Comparison of ENCODE assay signal across 8 cellular contexts in the genomic region with DNA sequence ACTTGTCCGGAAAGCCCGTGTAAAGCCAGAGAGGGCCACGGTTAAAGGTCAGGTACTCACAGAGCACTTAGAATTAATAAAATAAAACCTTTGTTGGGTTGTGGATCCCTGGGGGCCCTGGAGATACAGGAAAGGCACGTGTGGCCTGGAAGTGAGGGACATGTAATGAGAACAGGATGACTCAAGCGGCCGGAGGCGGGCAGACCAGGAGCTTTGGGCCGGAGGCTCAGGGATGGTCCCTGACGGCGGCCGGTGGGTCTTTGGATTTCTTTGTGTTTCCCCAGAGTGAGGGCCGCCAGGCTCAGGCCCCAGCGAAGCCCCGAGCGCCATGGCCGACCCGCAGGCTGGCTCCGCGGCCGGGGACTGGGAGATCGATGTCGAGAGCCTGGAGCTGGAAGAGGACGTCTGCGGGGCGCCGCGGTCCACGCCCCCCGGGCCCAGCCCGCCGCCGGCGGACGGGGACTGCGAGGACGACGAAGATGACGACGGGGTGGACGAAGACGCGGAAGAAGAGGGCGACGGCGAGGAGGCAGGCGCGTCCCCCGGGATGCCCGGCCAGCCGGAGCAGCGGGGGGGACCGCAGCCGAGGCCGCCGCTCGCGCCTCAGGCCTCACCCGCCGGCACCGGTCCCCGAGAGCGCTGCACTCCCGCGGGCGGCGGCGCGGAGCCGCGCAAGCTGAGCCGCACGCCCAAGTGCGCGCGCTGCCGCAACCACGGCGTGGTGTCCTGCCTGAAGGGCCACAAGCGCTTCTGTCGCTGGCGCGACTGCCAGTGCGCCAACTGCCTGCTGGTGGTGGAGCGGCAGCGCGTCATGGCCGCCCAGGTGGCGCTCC. TPM values are rescaled to one million over a fixed set of nuclear protein-coding genes. Genes with fewer than 3 reads are reported as not detected.
DNase-seq lines count a peak whose midpoint lies in the region; ATAC-seq, FAIRE-seq and TF ChIP-seq lines count a peak whose summit lies in the region.

No MANE protein-coding gene starts in this region.

- in situ Hi-C loops in HepG2 (cut with HindIII; ENCODE audit: extremely low pct_ligation_motif_present, low pct_unique_long_range_greater_than_20kb): no loop called here
- in situ Hi-C loops in G401 (cut with HindIII; ENCODE audit: low sequenced_read_pairs): no loop called here

- peaks cover 21 to 64% of the 10 kb centered on the region in 2 donors for H3K27me3 ChIP-seq in right lobe of liver
- peaks cover 0 to 18% of the 10 kb centered on the region in 2 experiments; a peak in 2 of 5 replicates for H3K27me3 ChIP-seq in HepG2 (ENCODE audit: control insufficient read depth in 1 of 2, insufficient read depth in 2 of 2, low read length in 2 of 2)
- peaks cover 27% of the 10 kb centered on the region for H3K27me3 ChIP-seq in prostate gland (replicated peaks; ENCODE audit: insufficient read depth)

- intact Hi-C loops in right lobe of liver (cut with DNase I): no loop called here
- intact Hi-C loops in HepG2 (cut with micrococcal nuclease; ENCODE audit: unreplicated experiment): no loop called here
- intact Hi-C loops in head of caudate nucleus (cut with DNase I): no loop called here
- intact Hi-C loops in prostate gland (cut with DNase I): no loop called here

- WGBS in right lobe of liver (ENCODE audit: insufficient coverage, low coverage, low lambda C conversion rate, missing lambda C conversion rate): 18% methylated on average over 7 of the region's 88 CpGs
- WGBS in HepG2 (ENCODE audit: low lambda C conversion rate): 85% methylated on average over 72 of the region's 88 CpGs
- WGBS in prostate gland: 25% methylated on average over 32 of the region's 88 CpGs

- POLR2A ChIA-PET in HepG2 (lab: Yijun Ruan, JAX): no interaction called here

- no peak for TF ChIP-seq EP300 in HepG2 (IDR thresholded peaks at IDR 0.05; ENCODE audit: low read depth in 2 of 2, low read length in 2 of 2)
- no peak for TF ChIP-seq EP300 in HepG2 (CRISPR knock-in tag; IDR thresholded peaks at IDR 0.05; ENCODE audit: borderline replicate concordance)

- no TSS peak for BruUV-seq in HepG2 (replicated peaks; lab: Mats Ljungman, UMichigan)

- no peak for TF ChIP-seq RAD21 in HepG2 (CRISPR knock-in tag; IDR thresholded peaks at IDR 0.05)

- no peaks in the 10 kb centered on the region for H4K20me1 ChIP-seq in HepG2 (ENCODE audit: insufficient read depth, low read length)

- ATAC-seq in right lobe of liver (peak; percentile 39 to 67 (median 44)), HepG2 (no peak), GM19023 (IDR thresholded peaks at IDR 0.05; ENCODE audit: unreplicated experiment) (no peak), GM21737 (IDR thresholded peaks at IDR 0.05; ENCODE audit: unreplicated experiment) (no peak)

- H3K4me1 ChIP-seq in right lobe of liver: peaks cover 0 to 28% (median 6%) of the 10 kb centered on the region in 4 donors
- H3K4me1 ChIP-seq in HepG2 (ENCODE audit: insufficient read depth, low read length): no peaks in the 10 kb centered on the region
- no peaks in the 10 kb centered on the region for H3K4me1 ChIP-seq in prostate gland (replicated peaks)

- no peak for FAIRE-seq in HepG2 (lab: Jason Lieb, UNC)

- DNase-seq in right lobe of liver: peak in 2 of 3 donors; percentile 66 to 67
- DNase-seq in HepG2 (ENCODE audit: low spot score): no peak
- DNase-seq in RKO (ENCODE audit: low spot score): peak; percentile 76
- peak; percentile 38 to 85 (median 68) for DNase-seq in head of caudate nucleus
- peak; percentile 25 for DNase-seq in prostate gland (ENCODE audit: low spot score)
- no peak for DNase-seq in G401 (ENCODE audit: low spot score)

- TF ChIP-seq POLR2A in right lobe of liver (IDR thresholded peaks at IDR 0.05) (no peak), HepG2 (IDR thresholded peaks at IDR 0.05; ENCODE audit: insufficient read depth in 1 of 2, low read depth in 2 of 2, low read length in 2 of 2) (no peak), prostate gland (IDR thresholded peaks at IDR 0.05) (no peak)

- TF ChIP-seq CTCF in right lobe of liver (IDR thresholded peaks at IDR 0.05) (peak in 2 of 4 donors; percentile 5 to 41), HepG2 (CRISPR knock-in tag; IDR thresholded peaks at IDR 0.05) (no peak), prostate gland (IDR thresholded peaks at IDR 0.05) (peak in 2 of 4 experiments; percentile 24 to 34)

- H3K9me3 ChIP-seq in right lobe of liver: no peaks in the 10 kb centered on the region
- H3K9me3 ChIP-seq in HepG2 (ENCODE audit: low read length): no peaks in the 10 kb centered on the region
- no peaks in the 10 kb centered on the region for H3K9me3 ChIP-seq in prostate gland

- H3K36me3 ChIP-seq in right lobe of liver: no peaks in the 10 kb centered on the region
- no peaks in the 10 kb centered on the region for H3K36me3 ChIP-seq in HepG2 (replicated peaks in 1 of 2; ENCODE audit: control insufficient read depth in 1 of 2, insufficient read depth in 2 of 2, low read length in 2 of 2)
- no peaks in the 10 kb centered on the region for H3K36me3 ChIP-seq in prostate gland

- CTCF ChIA-PET in HepG2 (lab: Yijun Ruan, JAX; ENCODE audit: low intra/inter-chr PET ratio, low total read pairs): no interaction called here

- H2AFZ ChIP-seq in HepG2 (ENCODE audit: low read length): no peak overlapping the region

- no peak overlapping the region for H3K9ac ChIP-seq in HepG2 (ENCODE audit: insufficient read depth, low read depth, low read length)

- no peak overlapping the region for H3K27ac ChIP-seq in right lobe of liver
- no peak overlapping the region for H3K27ac ChIP-seq in HepG2 (ENCODE audit: extremely low read length, insufficient read depth, low read length)
- H3K27ac ChIP-seq in prostate gland: no peak overlapping the region

- H3K4me3 ChIP-seq in right lobe of liver: peak overlapping the region in 1 of 3 donors; percentile 16
- no peak overlapping the region for H3K4me3 ChIP-seq in HepG2 (replicated peaks in 1 of 3; ENCODE audit: insufficient read depth in 1 of 3, low read depth in 2 of 3, low read length in 3 of 3)
- H3K4me3 ChIP-seq in prostate gland: peak overlapping the region; percentile 4 to 8

- no peak overlapping the region for H3K4me2 ChIP-seq in HepG2 (ENCODE audit: low read depth, low read length)

- no peaks in the 10 kb centered on the region for H3K79me2 ChIP-seq in HepG2 (ENCODE audit: insufficient read depth, low read length)

TF ChIP-seq in HepG2, 621 proteins besides CTCF, POLR2A, EP300 and RAD21 (continues in another document):
- TF ChIP-seq, protein P1, sequence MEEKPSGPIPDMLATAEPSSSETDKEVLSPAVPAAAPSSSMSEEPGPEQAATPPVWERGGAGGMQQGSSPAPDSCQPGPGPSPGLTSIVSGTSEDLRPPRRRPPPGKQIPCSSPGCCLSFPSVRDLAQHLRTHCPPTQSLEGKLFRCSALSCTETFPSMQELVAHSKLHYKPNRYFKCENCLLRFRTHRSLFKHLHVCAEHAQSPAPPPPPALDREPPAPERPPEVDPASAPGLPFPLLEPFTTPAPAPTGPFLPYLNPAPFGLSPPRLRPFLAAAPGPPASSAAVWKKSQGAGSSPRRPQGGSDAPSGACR (CRISPR knock-in tag; IDR thresholded peaks at IDR 0.05): no peak
- TF ChIP-seq KDM6A (CRISPR knock-in tag; IDR thresholded peaks at IDR 0.05; ENCODE audit: low read depth): no peak
- TF ChIP-seq HES4 (CRISPR knock-in tag; IDR thresholded peaks at IDR 0.05; ENCODE audit: borderline replicate concordance): no peak
- no peak for TF ChIP-seq ELF1 (CRISPR knock-in tag; IDR thresholded peaks at IDR 0.05)
- TF ChIP-seq, protein P2, sequence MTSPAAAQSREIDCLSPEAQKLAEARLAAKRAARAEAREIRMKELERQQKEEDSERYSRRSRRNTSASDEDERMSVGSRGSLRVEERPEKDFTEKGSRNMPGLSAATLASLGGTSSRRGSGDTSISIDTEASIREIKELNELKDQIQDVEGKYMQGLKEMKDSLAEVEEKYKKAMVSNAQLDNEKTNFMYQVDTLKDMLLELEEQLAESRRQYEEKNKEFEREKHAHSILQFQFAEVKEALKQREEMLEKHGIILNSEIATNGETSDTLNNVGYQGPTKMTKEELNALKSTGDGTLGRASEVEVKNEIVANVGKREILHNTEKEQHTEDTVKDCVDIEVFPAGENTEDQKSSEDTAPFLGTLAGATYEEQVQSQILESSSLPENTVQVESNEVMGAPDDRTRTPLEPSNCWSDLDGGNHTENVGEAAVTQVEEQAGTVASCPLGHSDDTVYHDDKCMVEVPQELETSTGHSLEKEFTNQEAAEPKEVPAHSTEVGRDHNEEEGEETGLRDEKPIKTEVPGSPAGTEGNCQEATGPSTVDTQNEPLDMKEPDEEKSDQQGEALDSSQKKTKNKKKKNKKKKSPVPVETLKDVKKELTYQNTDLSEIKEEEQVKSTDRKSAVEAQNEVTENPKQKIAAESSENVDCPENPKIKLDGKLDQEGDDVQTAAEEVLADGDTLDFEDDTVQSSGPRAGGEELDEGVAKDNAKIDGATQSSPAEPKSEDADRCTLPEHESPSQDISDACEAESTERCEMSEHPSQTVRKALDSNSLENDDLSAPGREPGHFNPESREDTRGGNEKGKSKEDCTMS (CRISPR knock-in tag; conservative IDR thresholded peaks at IDR 0.05): no peak
- no peak for TF ChIP-seq POLR2G (IDR thresholded peaks at IDR 0.05; ENCODE audit: low read depth, low read length)

RNA-seq across cellular contexts. Expression of a gene that starts 1.3 kb away (rescaled TPM):
- under 1 TPM in 1 of 6 experiments, not detected in 5; 0.49 TPM for total RNA-seq in right lobe of liver
- total RNA-seq in HepG2 (2016; rRNA removed; fragmentation: Illumina TruSeq; extraction: Trizol): not detected in 2 replicates
- total RNA-seq in HepG2 (2016; cell fraction: cytosol; rRNA removed; fragmentation: Illumina TruSeq; extraction: Trizol; ENCODE audit: low read depth): not detected in 2 replicates
- not detected in 2 replicates for total RNA-seq in HepG2 (2016; cell fraction: insoluble cytoplasmic fraction; rRNA removed; fragmentation: Illumina TruSeq; extraction: Trizol)
- not detected in 2 replicates for total RNA-seq in HepG2 (2016; cell fraction: membrane; rRNA removed; fragmentation: Illumina TruSeq; extraction: Trizol)
- total RNA-seq in HepG2 (2016; cell fraction: nucleus; rRNA removed; fragmentation: Illumina TruSeq; extraction: Trizol): not detected in 2 replicates
- polyA plus RNA-seq in HepG2 (2011; rRNA removed): not detected in 2 replicates
- not detected in 2 replicates for polyA plus RNA-seq in HepG2 (2011; cell fraction: cytosol; rRNA removed)
- polyA plus RNA-seq in HepG2 (2011; cell fraction: nucleus; rRNA removed): not detected in 2 replicates
- not detected in 2 replicates for polyA plus RNA-seq in HepG2 (2012)
- not detected in 2 replicates for polyA plus RNA-seq in HepG2 (2016; cell fraction: cytosol; fragmentation: Illumina TruSeq; extraction: Trizol; ENCODE audit: low read depth)
- polyA plus RNA-seq in HepG2 (2016; cell fraction: insoluble cytoplasmic fraction; fragmentation: Illumina TruSeq; extraction: Trizol; ENCODE audit: low read depth): not detected in 2 replicates
- polyA plus RNA-seq in HepG2 (2016; cell fraction: membrane; fragmentation: Illumina TruSeq; extraction: Trizol; ENCODE audit: low read depth): not detected in 2 replicates
- polyA plus RNA-seq in HepG2 (2016; cell fraction: nucleus; fragmentation: Illumina TruSeq; extraction: Trizol; ENCODE audit: insufficient read depth, low read depth): not detected in 2 replicates
- polyA minus RNA-seq in HepG2 (2011; rRNA and poly(A)+ RNA removed; ENCODE audit: low replicate concordance): not detected in 2 replicates
- polyA minus RNA-seq in HepG2 (2011; cell fraction: cytosol; rRNA and poly(A)+ RNA removed): not detected in 2 replicates
- polyA minus RNA-seq in HepG2 (2011; cell fraction: nucleus; rRNA and poly(A)+ RNA removed): not detected in 2 replicates
- under 1 TPM; 0.64 to 0.74 TPM for total RNA-seq in prostate gland
- total RNA-seq in G401 (2014; rRNA removed; shearing (Covaris generic)): not detected in 2 replicates

Comparison
In these comparisons a context has a peak if more than half of its experiments do, and no peak if none do; other contexts are left out.
1. ATAC-seq: peak in right lobe of liver (4 of 4); none in HepG2 (single experiment), GM19023 (single experiment) and GM21737 (single experiment).
2. DNase-seq: peak in right lobe of liver (2 of 3), RKO (single experiment), head of caudate nucleus (42 of 42) and prostate gland (single experiment); none in HepG2 (single experiment) and G401 (single experiment).
3. H3K4me3 ChIP-seq: peak in prostate gland (2 of 2); none in HepG2 (0 of 3).